Comparison of ENCODE assay signal across 22 cellular contexts in genomic region chr5:145471026-145471425, GRCh38.
"Had no signal": no experiment of that assay in that cellular context is flagged by ENCODE, and none has a peak within 500 bp of the region (broad histone marks: within the 10 kb centered on the region; RNA-seq: fewer than 3 reads in every experiment).

No MANE protein-coding gene starts in this region.

- ATAC-seq: activated T-helper 17 cell treated with anti-CD3 and anti-CD28 coated beads, Interleukin-2, amount 50 U/mL, for 72 hours; K562; T-cell had no signal

- FAIRE-seq: astrocyte, K562 had no signal

- DNase-seq: activated CD4-positive, alpha-beta T cell treated with anti-CD3 and anti-CD28 coated beads for 48 hours; activated CD4-positive, alpha-beta T cell treated with anti-CD3 and anti-CD28 coated beads, Interleukin-2, amount 50 U/mL, for 48 hours; activated CD4-positive, CD25-positive, alpha-beta regulatory T cell treated with anti-CD3 and anti-CD28 coated beads, Interleukin-2, amount 50 U/mL, for 72 hours; activated gamma-delta T cell; activated naive CD4-positive, alpha-beta T cell treated with anti-CD3 and anti-CD28 coated beads for 36 hours; activated T-cell treated with anti-CD3 and anti-CD28 coated beads for 4 hours; activated T-cell treated with anti-CD3 and anti-CD28 coated beads, Interleukin-2, amount 50 U/mL, for 48 hours; amygdala; NCI-H1092; NCI-H1417; NCI-H1930; NCI-H2107; NCI-H2171 treated with DMSO at 0.1 percent for 48 hours; NCI-H226; NCI-H526; SIG-M5; T-cell; T-helper 2 cell; T1000 had no signal
